18 cellular contexts compared by ENCODE assay signal in genomic region chr7:68439897-68440296, GRCh38.
DNase-seq lines count a peak whose midpoint lies in the region; ATAC-seq, FAIRE-seq and TF ChIP-seq lines count a peak whose summit lies in the region.
"Had no signal": no experiment of that assay in that cellular context is flagged by ENCODE, and none has a peak within 500 bp of the region (broad histone marks: within the 10 kb centered on the region; RNA-seq: fewer than 3 reads in every experiment).

No MANE protein-coding gene starts in this region.

- DNase-seq in NCI-H748 (lab: John Stamatoyannopoulos, UW; ENCODE audit: unreplicated experiment) (peak; percentile 24), NCI-H748 treated with DMSO at 0.1 percent for 48 hours (lab: John Stamatoyannopoulos, UW) (no peak), DMS79 treated with DMSO at 0.1 percent for 48 hours (lab: John Stamatoyannopoulos, UW) (no peak), brain microvascular endothelial cell (no peak)
- no peak for DNase-seq in activated CD4-positive, alpha-beta T cell treated with anti-CD3 and anti-CD28 coated beads, Interleukin-2, amount 10 ng/mL, durations not matched to agents 7 days and 5 days
- no peak for DNase-seq in activated CD4-positive, alpha-beta T cell treated with anti-CD3 and anti-CD28 coated beads for 36 hours
- DNase-seq: 8988T; CD4-positive, alpha-beta memory T cell; DMS153; DMS79; GF-D8; HCEC 1CT had no signal

- no peak overlapping the region for H3K4me3 Mint-ChIP-seq in activated CD4-positive, alpha-beta T cell treated with anti-CD3 and anti-CD28 coated beads, Interleukin-2, amount 10 ng/mL, durations not matched to agents 7 days and 5 days
- H3K4me3 Mint-ChIP-seq in activated CD4-positive, alpha-beta T cell treated with anti-CD3 and anti-CD28 coated beads for 36 hours: no peak overlapping the region
- H3K4me3 Mint-ChIP-seq: CD14-positive monocyte; CD4-positive, alpha-beta memory T cell; GM23338 had no signal

- H3K4me3 ChIP-seq in brain microvascular endothelial cell (ENCODE audit: low read depth, low read length): no peak overlapping the region
- H3K4me3 ChIP-seq: BLaER1, GM23338 had no signal

- peak overlapping the region; percentile 5 for H3K27ac Mint-ChIP-seq in activated CD4-positive, alpha-beta T cell treated with anti-CD3 and anti-CD28 coated beads, Interleukin-2, amount 10 ng/mL, durations not matched to agents 7 days and 5 days
- H3K27ac Mint-ChIP-seq in activated CD4-positive, alpha-beta T cell treated with anti-CD3 and anti-CD28 coated beads for 36 hours: no peak overlapping the region
- H3K27ac Mint-ChIP-seq: CD14-positive monocyte; CD4-positive, alpha-beta memory T cell; GM23338 had no signal

- POLR2A ChIA-PET in activated CD4-positive, alpha-beta T cell treated with anti-CD3 and anti-CD28 coated beads, Interleukin-2, amount 10 ng/mL, durations not matched to agents 7 days and 5 days (lab: Charles Lee): no interaction called here
- POLR2A ChIA-PET in activated CD4-positive, alpha-beta T cell treated with anti-CD3 and anti-CD28 coated beads for 36 hours (lab: Charles Lee): no interaction called here

- peaks cover 28% of the 10 kb centered on the region for H3K9me3 Mint-ChIP-seq in activated CD4-positive, alpha-beta T cell treated with anti-CD3 and anti-CD28 coated beads, Interleukin-2, amount 10 ng/mL, durations not matched to agents 7 days and 5 days
- H3K9me3 Mint-ChIP-seq in activated CD4-positive, alpha-beta T cell treated with anti-CD3 and anti-CD28 coated beads for 36 hours (ENCODE audit: low read depth): peaks cover 34% of the 10 kb centered on the region

- H3K36me3 ChIP-seq in brain microvascular endothelial cell (replicated peaks): no peaks in the 10 kb centered on the region
- H3K36me3 ChIP-seq: BLaER1 had no signal

- no peak overlapping the region for H3K27ac ChIP-seq in brain microvascular endothelial cell
- H3K27ac ChIP-seq: BLaER1 had no signal

- H3K27me3 ChIP-seq in brain microvascular endothelial cell (replicated peaks): no peaks in the 10 kb centered on the region
- H3K27me3 ChIP-seq: BLaER1 had no signal

- TF ChIP-seq CTCF in brain microvascular endothelial cell (IDR thresholded peaks at IDR 0.05; ENCODE audit: low read depth, low read length, missing control alignments): no peak

- no peaks in the 10 kb centered on the region for H3K36me3 Mint-ChIP-seq in activated CD4-positive, alpha-beta T cell treated with anti-CD3 and anti-CD28 coated beads, Interleukin-2, amount 10 ng/mL, durations not matched to agents 7 days and 5 days (ENCODE audit: low read depth)
- no peaks in the 10 kb centered on the region for H3K36me3 Mint-ChIP-seq in activated CD4-positive, alpha-beta T cell treated with anti-CD3 and anti-CD28 coated beads for 36 hours (ENCODE audit: low read depth)
- H3K36me3 Mint-ChIP-seq: CD14-positive monocyte; CD4-positive, alpha-beta memory T cell had no signal

- intact Hi-C loops in activated CD4-positive, alpha-beta T cell treated with anti-CD3 and anti-CD28 coated beads for 36 hours (cut with DNase I, micrococcal nuclease): no loop called here

- CTCF ChIA-PET in activated CD4-positive, alpha-beta T cell treated with anti-CD3 and anti-CD28 coated beads, Interleukin-2, amount 10 ng/mL, durations not matched to agents 7 days and 5 days (lab: Charles Lee): no interaction called here
- CTCF ChIA-PET in activated CD4-positive, alpha-beta T cell treated with anti-CD3 and anti-CD28 coated beads for 36 hours (lab: Charles Lee): no interaction called here

- in situ Hi-C loops in brain microvascular endothelial cell (cut with HindIII; ENCODE audit: low pct_ligation_motif_present, low sequenced_read_pairs): no loop called here

- peak; percentile 97 for FAIRE-seq in endometrium (lab: Jason Lieb, UNC)
- FAIRE-seq: GM12891, H54 had no signal

- ATAC-seq in activated CD4-positive, alpha-beta T cell treated with anti-CD3 and anti-CD28 coated beads for 36 hours: no peak
- ATAC-seq: GM23338 had no signal

- H3K4me1 Mint-ChIP-seq in activated CD4-positive, alpha-beta T cell treated with anti-CD3 and anti-CD28 coated beads, Interleukin-2, amount 10 ng/mL, durations not matched to agents 7 days and 5 days: no peaks in the 10 kb centered on the region
- H3K4me1 Mint-ChIP-seq in activated CD4-positive, alpha-beta T cell treated with anti-CD3 and anti-CD28 coated beads for 36 hours: no peaks in the 10 kb centered on the region
- H3K4me1 Mint-ChIP-seq: CD14-positive monocyte; CD4-positive, alpha-beta memory T cell; GM23338 had no signal

- H3K27me3 Mint-ChIP-seq in activated CD4-positive, alpha-beta T cell treated with anti-CD3 and anti-CD28 coated beads, Interleukin-2, amount 10 ng/mL, durations not matched to agents 7 days and 5 days: no peaks in the 10 kb centered on the region
- no peaks in the 10 kb centered on the region for H3K27me3 Mint-ChIP-seq in activated CD4-positive, alpha-beta T cell treated with anti-CD3 and anti-CD28 coated beads for 36 hours
- H3K27me3 Mint-ChIP-seq: CD4-positive, alpha-beta memory T cell had no signal
